ENCODE assay signal across 21 cellular contexts in the genomic region with DNA sequence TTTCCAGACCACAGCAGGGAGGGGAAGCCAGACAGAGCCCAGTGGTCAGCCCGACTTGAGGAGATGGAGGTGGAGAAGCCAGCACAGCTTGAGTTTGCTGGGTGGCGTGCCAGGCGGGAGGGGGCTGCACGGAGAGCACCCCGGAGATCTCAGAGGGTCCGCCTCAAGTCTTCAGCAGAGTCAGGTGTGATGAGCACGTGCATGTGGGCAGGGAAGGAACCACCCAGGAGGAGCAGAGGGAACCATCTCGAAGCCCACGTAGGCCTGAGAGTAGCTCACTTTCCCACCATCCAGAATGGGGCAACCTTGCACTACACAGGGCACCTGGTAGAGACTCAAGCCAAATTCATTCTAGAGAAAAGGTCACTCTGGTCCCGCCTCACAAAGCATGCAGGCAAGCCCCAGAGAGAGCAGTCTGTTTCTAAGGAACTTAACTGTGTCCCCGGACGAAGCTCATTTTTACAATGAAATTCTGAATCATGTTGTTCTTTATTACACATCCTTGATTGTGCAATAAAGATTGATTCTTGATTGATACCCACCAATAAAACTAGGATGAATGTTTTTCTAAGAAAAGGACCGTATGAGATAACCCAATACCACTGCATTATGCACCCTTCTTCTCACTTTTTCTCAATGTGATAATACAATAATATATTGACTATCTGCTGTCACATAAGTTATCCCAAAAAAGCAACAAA.
DNase-seq lines count a peak whose midpoint lies in the region; ATAC-seq and TF ChIP-seq lines count a peak whose summit lies in the region.
"Had no signal": no experiment of that assay in that cellular context is flagged by ENCODE, and none has a peak within 500 bp of the region (broad histone marks: within the 10 kb centered on the region; RNA-seq: fewer than 3 reads in every experiment).

No MANE protein-coding gene starts in this region.

- H3K23ac ChIP-seq in IMR-90 (ENCODE audit: low read depth, low read length) (no peak overlapping the region), neuronal stem cell (ENCODE audit: low read depth, low read length, poor library complexity) (peak overlapping the region; percentile 45)

- H2BK20ac ChIP-seq in IMR-90 (ENCODE audit: low read depth, low read length): no peak overlapping the region

- H2BK15ac ChIP-seq in IMR-90 (ENCODE audit: low read depth, low read length) (no peak overlapping the region), neuronal stem cell (ENCODE audit: low read length) (no peak overlapping the region)

- no peaks in the 10 kb centered on the region for H3K36me3 Mint-ChIP-seq in immature natural killer cell
- H3K36me3 Mint-ChIP-seq: CD14-positive monocyte had no signal

- WGBS in IMR-90 (ENCODE audit: extremely low coverage in 2 of 2, insufficient read length in 1 of 2), 2 experiments: 92% methylated on average over 5 of the region's 13 CpGs; no CpG with 5 or more reads in 1 of the 2 experiments
- WGBS in neuronal stem cell (ENCODE audit: extremely low coverage in 2 of 2, insufficient read length in 2 of 2, insufficient replicate concordance in 1 of 2), 2 donors: no CpG with 5 or more reads among the region's 13 CpGs

- H2BK120ac ChIP-seq in IMR-90 (ENCODE audit: low read depth, low read length) (no peak overlapping the region), neuronal stem cell (ENCODE audit: low read depth, low read length) (no peak overlapping the region)

- H3K79me1 ChIP-seq in IMR-90 (ENCODE audit: low read depth in 1 of 2, low read length in 2 of 2): no peaks in the 10 kb centered on the region
- H3K79me1 ChIP-seq in neuronal stem cell (ENCODE audit: low read depth, low read length): no peaks in the 10 kb centered on the region

- peaks cover 0 to 2% (median 0%) of the 10 kb centered on the region in 3 donors for H3K27me3 Mint-ChIP-seq in immature natural killer cell (ENCODE audit: low read depth in 3 of 3)

- H3K4me3 Mint-ChIP-seq in immature natural killer cell: no peak overlapping the region
- H3K4me3 Mint-ChIP-seq: CD14-positive monocyte; CD4-positive, alpha-beta T cell; CD8-positive, alpha-beta memory T cell had no signal

- H2AK5ac ChIP-seq in IMR-90 (ENCODE audit: low read depth, low read length) (no peak overlapping the region), neuronal stem cell (ENCODE audit: low read depth, low read length) (no peak overlapping the region)

- dilution Hi-C loops in IMR-90 (cut with HindIII; ENCODE audit: low sequenced_read_pairs, unreplicated experiment): no loop called here

- H3K4me2 ChIP-seq in IMR-90 (ENCODE audit: low read depth, low read length) (no peak overlapping the region), neuronal stem cell (ENCODE audit: insufficient read depth, low read length, poor library complexity, severe bottlenecking) (no peak overlapping the region)
- H3K4me2 ChIP-seq: A549; BLaER1 treated with 17β-estradiol and CSF1 and Interleukin-3, amounts not matched to agents 10 nM and 100 nM had no signal

- no peaks in the 10 kb centered on the region for H3K9me3 Mint-ChIP-seq in immature natural killer cell
- H3K9me3 Mint-ChIP-seq: CD4-positive, alpha-beta T cell; CD8-positive, alpha-beta memory T cell had no signal

- H3K27ac Mint-ChIP-seq in immature natural killer cell: no peak overlapping the region
- H3K27ac Mint-ChIP-seq: CD4-positive, alpha-beta T cell; CD8-positive, alpha-beta memory T cell had no signal

- no peak for TF ChIP-seq RAD21 in IMR-90 (IDR thresholded peaks at IDR 0.05; ENCODE audit: low read length)

- no peak overlapping the region for H2AK9ac ChIP-seq in IMR-90 (replicated peaks; ENCODE audit: low read depth, low read length, poor library complexity)

- H2BK5ac ChIP-seq in IMR-90 (ENCODE audit: low read depth, low read length, poor library complexity, severe bottlenecking): no peak overlapping the region
- no peak overlapping the region for H2BK5ac ChIP-seq in neuronal stem cell (ENCODE audit: low read length)

- H3K4ac ChIP-seq in IMR-90 (ENCODE audit: low read depth, low read length): no peak overlapping the region
- no peak overlapping the region for H3K4ac ChIP-seq in neuronal stem cell (ENCODE audit: low read length)

- intact Hi-C loops in IMR-90 (cut with micrococcal nuclease): no loop called here

- H4K8ac ChIP-seq in IMR-90 (ENCODE audit: low read depth in 2 of 2, low read length in 2 of 2) (no peak overlapping the region), neuronal stem cell (ENCODE audit: low read depth, low read length) (no peak overlapping the region)

- no peak overlapping the region for H3K9ac ChIP-seq in IMR-90 (ENCODE audit: low read depth, low read length)
- H3K9ac ChIP-seq in neuronal stem cell (ENCODE audit: low read depth, low read length, poor library complexity): no peak overlapping the region
- H3K9ac ChIP-seq: BLaER1 treated with 17β-estradiol and CSF1 and Interleukin-3, amounts not matched to agents 10 nM and 100 nM; GM23248 had no signal

- H2AFZ ChIP-seq in IMR-90 (replicated peaks; ENCODE audit: low read length, poor library complexity) (no peak overlapping the region), neuronal stem cell (ENCODE audit: low read length) (no peak overlapping the region)
- H2AFZ ChIP-seq: GM23248 had no signal

- ATAC-seq in IMR-90 (ENCODE audit: low read depth): no peak
- peak; percentile 19 for ATAC-seq in esophagus mucosa
- ATAC-seq in GM18909 (IDR thresholded peaks at IDR 0.05; ENCODE audit: poor library complexity, unreplicated experiment): no peak
- no peak for ATAC-seq in GM19397 (IDR thresholded peaks at IDR 0.05; ENCODE audit: unreplicated experiment)
- ATAC-seq: A549, GM12878 had no signal

- no peak overlapping the region for H3K18ac ChIP-seq in IMR-90 (ENCODE audit: low read depth, low read length)
- peak overlapping the region; percentile 44 for H3K18ac ChIP-seq in neuronal stem cell (ENCODE audit: low read length)

- H3K27me3 ChIP-seq in IMR-90 (ENCODE audit: control insufficient read depth, insufficient read depth, low read length) (peaks cover 8% of the 10 kb centered on the region; the same call in 1 of the 2 replicates), neuronal stem cell (ENCODE audit: control insufficient read depth in 3 of 3, insufficient read depth in 3 of 3, low read depth in 1 of 3, low read length in 3 of 3) (peaks cover 0 to 6% (median 0%) of the 10 kb centered on the region in 3 experiments)
- H3K27me3 ChIP-seq: BE2C; BLaER1 treated with 17β-estradiol and CSF1 and Interleukin-3, amounts not matched to agents 10 nM and 100 nM had no signal

- BruUV-seq in IMR-90 (replicated peaks; lab: Mats Ljungman, UMichigan): no TSS peak

- H3K56ac ChIP-seq in IMR-90 (ENCODE audit: extremely low read depth, insufficient read depth, low read length): no peak overlapping the region

- H3K36me3 ChIP-seq in IMR-90 (ENCODE audit: control insufficient read depth, insufficient read depth, low read length) (no peaks in the 10 kb centered on the region), neuronal stem cell (replicated peaks in 1 of 2; ENCODE audit: control insufficient read depth in 2 of 2, insufficient read depth in 2 of 2, low read length in 2 of 2) (no peaks in the 10 kb centered on the region)
- H3K36me3 ChIP-seq: BE2C; BLaER1 treated with 17β-estradiol and CSF1 and Interleukin-3, amounts not matched to agents 10 nM and 100 nM had no signal

- H3K4me3 ChIP-seq in IMR-90 (ENCODE audit: insufficient read depth, low read depth, low read length) (no peak overlapping the region), neuronal stem cell (ENCODE audit: low read length in 2 of 2) (no peak overlapping the region)
- H3K4me3 ChIP-seq: A549; BLaER1 treated with 17β-estradiol and CSF1 and Interleukin-3, amounts not matched to agents 10 nM and 100 nM; GM12878; GM23248 had no signal

- H3K14ac ChIP-seq in IMR-90 (replicated peaks; ENCODE audit: low read depth, low read length): no peak overlapping the region
- H3K14ac ChIP-seq in neuronal stem cell (ENCODE audit: low read length): no peak overlapping the region

- peaks cover 7% of the 10 kb centered on the region for H3K9me3 ChIP-seq in IMR-90 (ENCODE audit: control insufficient read depth, insufficient read depth, low read length)
- H3K9me3 ChIP-seq in neuronal stem cell (replicated peaks in 1 of 2; ENCODE audit: control insufficient read depth in 2 of 2, insufficient read depth in 1 of 2, low read depth in 1 of 2, low read length in 2 of 2): no peaks in the 10 kb centered on the region
- H3K9me3 ChIP-seq: A549, BE2C had no signal

- no peak for TF ChIP-seq POLR2A in IMR-90 (IDR thresholded peaks at IDR 0.05; ENCODE audit: low read depth, low read length)

- H3K27ac ChIP-seq in IMR-90 (ENCODE audit: insufficient read depth, low read length) (no peak overlapping the region), neuronal stem cell (replicated peaks; ENCODE audit: low read length) (no peak overlapping the region)
- H3K27ac ChIP-seq: A549; BLaER1 treated with 17β-estradiol and CSF1 and Interleukin-3, amounts not matched to agents 10 nM and 100 nM; GM23248 had no signal

- no peak overlapping the region for H4K5ac ChIP-seq in IMR-90 (ENCODE audit: low read depth, low read length)

- no peaks in the 10 kb centered on the region; the same call in 1 of the 2 replicates for H3K9me1 ChIP-seq in IMR-90 (ENCODE audit: insufficient read depth, low read length)

- TF ChIP-seq CTCF in IMR-90 (conservative IDR thresholded peaks at IDR 0.05; ENCODE audit: low read depth, low read length): no peak

- in situ Hi-C loops in IMR-90 (cut with MboI; ENCODE audit: low sequenced_read_pairs): loop anchor here (10.0 kb wide), 1 partner anchor 194 kb away; no protein-coding TSS in a partner anchor

- DNase-seq in IMR-90 (no peak), neuronal stem cell (ENCODE audit: low spot score) (no peak), immature natural killer cell (no peak)
- DNase-seq: 8988T; ACHN; AML-193; BE2C; CD4-positive, alpha-beta T cell; CD8-positive, alpha-beta memory T cell; DMS 273 treated with DMSO at 0.1 percent for 48 hours; DMS79; GDM1; HCEC 1CT had no signal

- H2BK12ac ChIP-seq in neuronal stem cell (ENCODE audit: low read length): no peak overlapping the region

- H3K4me1 ChIP-seq in IMR-90 (ENCODE audit: control insufficient read depth, insufficient read depth, low read length) (no peaks in the 10 kb centered on the region; the same call in 1 of the 2 replicates), neuronal stem cell (ENCODE audit: control insufficient read depth in 2 of 2, insufficient read depth in 1 of 2, low read depth in 1 of 2, low read length in 2 of 2) (peaks cover 0 to 12% of the 10 kb centered on the region in 2 donors)
- H3K4me1 ChIP-seq: A549; BE2C; BLaER1 treated with 17β-estradiol and CSF1 and Interleukin-3, amounts not matched to agents 10 nM and 100 nM had no signal

- H3K4me1 Mint-ChIP-seq in immature natural killer cell: peaks cover 9 to 12% of the 10 kb centered on the region in 2 donors
- H3K4me1 Mint-ChIP-seq: CD14-positive monocyte had no signal

- H4K91ac ChIP-seq in IMR-90 (ENCODE audit: insufficient read depth, low read depth, low read length): no peak overlapping the region
- no peak overlapping the region for H4K91ac ChIP-seq in neuronal stem cell (ENCODE audit: low read depth, low read length, poor library complexity)

- POLR2A ChIA-PET in IMR-90 (lab: Charles Lee; ENCODE audit: unreplicated experiment): interaction anchor here (0.6 kb wide), 1 partner anchor 222 kb away, joined by 10 read pairs; no protein-coding TSS in a partner anchor

- CTCF ChIA-PET in IMR-90 (lab: Yijun Ruan, JAX): no interaction called here

- H4K20me1 ChIP-seq in IMR-90 (ENCODE audit: insufficient read depth, low read length): no peaks in the 10 kb centered on the region
- H4K20me1 ChIP-seq: BLaER1 treated with 17β-estradiol and CSF1 and Interleukin-3, amounts not matched to agents 10 nM and 100 nM had no signal
